In the genomic region with DNA sequence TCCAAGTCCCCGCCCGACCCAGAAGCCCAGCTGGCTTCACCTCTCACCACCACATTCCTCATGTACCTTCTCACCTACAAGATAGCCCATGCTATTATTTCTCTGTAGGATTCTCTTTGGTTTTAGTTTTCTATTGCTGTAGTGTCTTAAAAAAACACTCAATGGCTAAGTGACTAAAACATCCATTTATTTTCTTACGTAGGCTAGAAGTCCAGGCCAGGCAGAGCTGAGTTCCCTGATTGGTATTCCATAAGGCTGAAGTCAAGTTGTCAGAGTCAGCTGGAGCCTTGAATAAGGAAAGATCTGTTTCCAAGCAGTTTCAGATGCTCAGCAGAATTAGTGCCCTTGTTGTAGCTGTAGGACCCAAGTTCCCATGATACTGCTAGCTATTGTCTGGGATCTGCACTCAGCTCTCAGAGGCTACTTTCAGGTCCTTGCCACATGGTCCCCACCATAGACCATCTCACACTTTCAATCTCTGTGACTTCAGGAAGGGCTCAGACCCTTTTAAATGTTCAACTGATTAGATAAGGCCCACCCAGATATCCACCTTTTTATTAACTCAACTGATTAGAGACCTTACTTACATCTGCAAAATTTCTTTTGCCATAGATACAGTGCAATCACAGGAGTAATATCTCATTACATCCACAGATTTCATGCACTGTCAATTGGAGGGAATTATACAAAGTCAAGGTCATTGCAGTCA, we compare ENCODE assay signal across 7 cellular contexts.
"Had no signal": no experiment of that assay in that cellular context is flagged by ENCODE, and none has a peak within 500 bp of the region (broad histone marks: within the 10 kb centered on the region; RNA-seq: fewer than 3 reads in every experiment).

No MANE protein-coding gene starts in this region.

- H3K4me2 ChIP-seq: KMS-11 had no signal

- H3K27ac ChIP-seq: HL-60, KMS-11 had no signal

- H3K9ac ChIP-seq: KMS-11 had no signal

- H3K27me3 Mint-ChIP-seq: IgD-negative memory B cell had no signal

- H3K27ac Mint-ChIP-seq: IgD-negative memory B cell had no signal

- FAIRE-seq: HepG2, HTR-8/SVneo had no signal

- H3K4me1 Mint-ChIP-seq: IgD-negative memory B cell had no signal

- DNase-seq: KBM-7, KG1 had no signal

- H3K36me3 Mint-ChIP-seq: IgD-negative memory B cell had no signal

- ATAC-seq: HepG2 had no signal
